ENCODE assay signal across 14 cellular contexts in the genomic region with DNA sequence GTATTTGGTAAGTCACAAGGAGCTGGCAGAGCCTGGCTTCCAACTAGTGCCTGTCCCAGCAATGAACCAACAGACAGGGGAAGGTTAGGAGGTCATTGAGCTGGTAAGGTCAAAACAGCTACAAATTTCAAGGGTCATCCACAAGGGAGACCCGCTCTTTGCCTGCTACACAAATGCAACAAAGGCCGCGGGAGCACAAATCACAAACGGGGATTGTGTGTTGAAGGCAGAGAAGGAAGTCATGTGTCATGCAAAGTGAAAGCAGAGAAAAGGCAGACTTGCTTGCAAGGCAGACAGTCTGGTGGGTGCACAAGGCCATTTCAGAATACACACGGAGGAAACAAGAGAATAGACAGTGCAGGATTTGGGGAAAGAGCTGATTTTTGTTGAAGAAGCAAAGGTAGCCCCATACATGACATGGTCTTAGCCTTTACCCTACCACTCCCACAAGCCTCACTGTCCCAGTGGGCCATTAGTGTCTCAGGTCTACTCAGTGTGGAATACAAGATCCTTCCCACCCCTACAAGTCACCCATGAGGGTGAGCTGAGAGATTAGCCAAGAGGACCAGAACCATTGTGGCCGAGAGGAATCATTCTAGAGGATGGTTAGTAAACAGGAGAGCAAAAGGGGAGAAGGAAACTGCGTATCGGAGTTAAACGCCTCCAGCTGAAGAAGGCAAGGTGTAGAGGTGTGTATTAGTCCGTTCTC. TPM values are rescaled to one million over a fixed set of nuclear protein-coding genes. Genes with fewer than 3 reads are reported as not detected.
A peak's percentile ranks its signal among the peaks of the same experiment; 100 is the strongest.
DNase-seq lines count a peak whose midpoint lies in the region; ATAC-seq and TF ChIP-seq lines count a peak whose summit lies in the region.
"Had no signal": no experiment of that assay in that cellular context is flagged by ENCODE, and none has a peak within 500 bp of the region (broad histone marks: within the 10 kb centered on the region; RNA-seq: fewer than 3 reads in every experiment).

No MANE protein-coding gene starts in this region.

- H3K9me3 Mint-ChIP-seq in CD4-positive, alpha-beta memory T cell, result no peaks in the 10 kb centered on the region
- peaks cover 8% of the 10 kb centered on the region for H3K9me3 Mint-ChIP-seq in activated CD4-positive, alpha-beta T cell treated with anti-CD3 and anti-CD28 coated beads, Interleukin-2, amount 10 ng/mL, durations not matched to agents 7 days and 5 days
- H3K9me3 Mint-ChIP-seq in activated naive CD8-positive, alpha-beta T cell treated with anti-CD3 and anti-CD28 coated beads, Interleukin-2, amount 50 U/mL, for 24 hours, result no peaks in the 10 kb centered on the region
- peaks cover 5% of the 10 kb centered on the region for H3K9me3 Mint-ChIP-seq in neural crest cell

- no peaks in the 10 kb centered on the region for H3K9me3 ChIP-seq in CD4-positive, alpha-beta memory T cell (ENCODE audit: control insufficient read depth in 1 of 2, low read length in 2 of 2)

- peak overlapping the region; percentile 77 to 98 (median 95) for H3K27ac Mint-ChIP-seq in CD4-positive, alpha-beta memory T cell
- peak overlapping the region; percentile 90 for H3K27ac Mint-ChIP-seq in activated CD4-positive, alpha-beta T cell treated with anti-CD3 and anti-CD28 coated beads, Interleukin-2, amount 10 ng/mL, durations not matched to agents 7 days and 5 days
- H3K27ac Mint-ChIP-seq in activated naive CD8-positive, alpha-beta T cell treated with anti-CD3 and anti-CD28 coated beads, Interleukin-2, amount 50 U/mL, for 24 hours, result peak overlapping the region; percentile 44
- peak overlapping the region; percentile 10 for H3K27ac Mint-ChIP-seq in neural crest cell (ENCODE audit: unreplicated experiment)

- H3K4me1 Mint-ChIP-seq in CD4-positive, alpha-beta memory T cell, result peaks cover 45 to 74% (median 64%) of the 10 kb centered on the region in 4 donors
- H3K4me1 Mint-ChIP-seq in activated CD4-positive, alpha-beta T cell treated with anti-CD3 and anti-CD28 coated beads, Interleukin-2, amount 10 ng/mL, durations not matched to agents 7 days and 5 days, result peaks cover 67% of the 10 kb centered on the region
- H3K4me1 Mint-ChIP-seq in activated naive CD8-positive, alpha-beta T cell treated with anti-CD3 and anti-CD28 coated beads, Interleukin-2, amount 50 U/mL, for 24 hours, result peaks cover 57% of the 10 kb centered on the region
- H3K4me1 Mint-ChIP-seq in neural crest cell, result peaks cover 28% of the 10 kb centered on the region

- DNase-seq in CD4-positive, alpha-beta memory T cell, result peak in 4 of 5 donors; percentile 39 to 48 (median 45)
- peak; percentile 58 for DNase-seq in activated CD4-positive, alpha-beta T cell treated with anti-CD3 and anti-CD28 coated beads, Interleukin-2, amount 10 ng/mL, durations not matched to agents 7 days and 5 days
- no peak for DNase-seq in activated naive CD8-positive, alpha-beta T cell treated with anti-CD3 and anti-CD28 coated beads, Interleukin-2, amount 50 U/mL, for 24 hours
- peak; percentile 30 for DNase-seq in neural crest cell (ENCODE audit: low read depth, low spot score)
- DNase-seq in NCI-H146 (lab: John Stamatoyannopoulos, UW), result no peak
- no peak for DNase-seq in OCI-M2 (lab: John Stamatoyannopoulos, UW; ENCODE audit: unreplicated experiment)
- no peak for DNase-seq in NCI-H345 (lab: John Stamatoyannopoulos, UW)
- no peak for DNase-seq in coronary artery (ENCODE audit: low spot score)
- DNase-seq: brain microvascular endothelial cell, foreskin fibroblast, KG1, mammary epithelial cell, NCI-H524 treated with DMSO at 0.1 percent for 48 hours had no signal

- H3K36me3 Mint-ChIP-seq in CD4-positive, alpha-beta memory T cell, result peaks cover 3 to 6% of the 10 kb centered on the region in 2 donors
- peaks cover 29% of the 10 kb centered on the region for H3K36me3 Mint-ChIP-seq in activated CD4-positive, alpha-beta T cell treated with anti-CD3 and anti-CD28 coated beads, Interleukin-2, amount 10 ng/mL, durations not matched to agents 7 days and 5 days (ENCODE audit: low read depth)
- no peaks in the 10 kb centered on the region for H3K36me3 Mint-ChIP-seq in activated naive CD8-positive, alpha-beta T cell treated with anti-CD3 and anti-CD28 coated beads, Interleukin-2, amount 50 U/mL, for 24 hours (ENCODE audit: low read depth)
- peaks cover 8% of the 10 kb centered on the region for H3K36me3 Mint-ChIP-seq in neural crest cell (ENCODE audit: low read depth)

- H3K27ac ChIP-seq in CD4-positive, alpha-beta memory T cell (ENCODE audit: low read depth, low read length), result peak overlapping the region; percentile 36
- H3K27ac ChIP-seq in coronary artery, result peak overlapping the region in 1 of 2 donors; percentile 7
- H3K27ac ChIP-seq: brain microvascular endothelial cell, C4-2B had no signal

- POLR2A ChIA-PET in CD4-positive, alpha-beta memory T cell (lab: Charles Lee; ENCODE audit: partially characterized antibody), result interaction anchor here (0.6 to 2.0 kb wide), 14 partner anchors 11 to 126 kb away, joined by 3 to 17 read pairs (median 4); a partner anchor contains a TSS
- POLR2A ChIA-PET in activated CD4-positive, alpha-beta T cell treated with anti-CD3 and anti-CD28 coated beads, Interleukin-2, amount 10 ng/mL, durations not matched to agents 7 days and 5 days (lab: Charles Lee), result interaction anchor here (1.1 kb wide), 1 partner anchor 74 kb away, joined by 3 read pairs; no protein-coding TSS in a partner anchor

- H3K27me3 ChIP-seq in CD4-positive, alpha-beta memory T cell (ENCODE audit: insufficient read depth, low read length), result no peaks in the 10 kb centered on the region
- H3K27me3 ChIP-seq: brain microvascular endothelial cell had no signal

- ATAC-seq in activated naive CD8-positive, alpha-beta T cell treated with anti-CD3 and anti-CD28 coated beads, Interleukin-2, amount 50 U/mL, for 24 hours, result peak; percentile 55

- no peaks in the 10 kb centered on the region for H3K36me3 ChIP-seq in CD4-positive, alpha-beta memory T cell (ENCODE audit: insufficient read depth, low read length)
- H3K36me3 ChIP-seq: brain microvascular endothelial cell had no signal

- peak overlapping the region; percentile 4 to 91 (median 80) for H3K4me3 Mint-ChIP-seq in CD4-positive, alpha-beta memory T cell
- H3K4me3 Mint-ChIP-seq in activated CD4-positive, alpha-beta T cell treated with anti-CD3 and anti-CD28 coated beads, Interleukin-2, amount 10 ng/mL, durations not matched to agents 7 days and 5 days, result peak overlapping the region; percentile 0
- H3K4me3 Mint-ChIP-seq in activated naive CD8-positive, alpha-beta T cell treated with anti-CD3 and anti-CD28 coated beads, Interleukin-2, amount 50 U/mL, for 24 hours, result peak overlapping the region; percentile 56
- no peak overlapping the region for H3K4me3 Mint-ChIP-seq in neural crest cell

- H3K27me3 Mint-ChIP-seq in CD4-positive, alpha-beta memory T cell, result no peaks in the 10 kb centered on the region
- H3K27me3 Mint-ChIP-seq in activated CD4-positive, alpha-beta T cell treated with anti-CD3 and anti-CD28 coated beads, Interleukin-2, amount 10 ng/mL, durations not matched to agents 7 days and 5 days, result no peaks in the 10 kb centered on the region
- H3K27me3 Mint-ChIP-seq in activated naive CD8-positive, alpha-beta T cell treated with anti-CD3 and anti-CD28 coated beads, Interleukin-2, amount 50 U/mL, for 24 hours, result no peaks in the 10 kb centered on the region
- peaks cover 3% of the 10 kb centered on the region for H3K27me3 Mint-ChIP-seq in neural crest cell (ENCODE audit: low read depth)

- CTCF ChIA-PET in CD4-positive, alpha-beta memory T cell (lab: Charles Lee; ENCODE audit: partially characterized antibody), result interaction anchor here (0.5 to 3.1 kb wide), 7 partner anchors 11 to 112 kb away, joined by 3 to 13 read pairs (median 6); no protein-coding TSS in a partner anchor
- CTCF ChIA-PET in activated CD4-positive, alpha-beta T cell treated with anti-CD3 and anti-CD28 coated beads, Interleukin-2, amount 10 ng/mL, durations not matched to agents 7 days and 5 days (lab: Charles Lee), result interaction anchor here (0.6 to 0.9 kb wide), 2 partner anchors 10 to 103 kb away, joined by 3 to 4 read pairs; no protein-coding TSS in a partner anchor

- H3K4me3 ChIP-seq in CD4-positive, alpha-beta memory T cell (ENCODE audit: low read length in 2 of 2), result peak overlapping the region in 1 of 2 donors; percentile 51
- no peak overlapping the region for H3K4me3 ChIP-seq in coronary artery

- intact Hi-C loops in CD4-positive, alpha-beta memory T cell (cut with micrococcal nuclease), result no loop called here

- peaks cover 77% of the 10 kb centered on the region for H3K4me1 ChIP-seq in CD4-positive, alpha-beta memory T cell (ENCODE audit: insufficient read depth, low read length)

- TF ChIP-seq CTCF in neural crest cell (conservative IDR thresholded peaks at IDR 0.05) (no peak), coronary artery (IDR thresholded peaks at IDR 0.05) (no peak)

RNA-seq across cellular contexts. Expression of a gene that starts 18.1 kb away (rescaled TPM):
- 100 to 1,000 TPM; 216 to 223 TPM for total RNA-seq in CD4-positive, alpha-beta memory T cell
- 100 to 1,000 TPM; 291 to 332 TPM for polyA plus RNA-seq in CD4-positive, alpha-beta memory T cell
- total RNA-seq in activated CD4-positive, alpha-beta T cell treated with anti-CD3 and anti-CD28 coated beads, Interleukin-2, amount 10 ng/mL, durations not matched to agents 7 days and 5 days, result 100 to 1,000 TPM; 396 to 408 TPM
- 13.0 and 13.8 TPM in 2 replicates for total RNA-seq in neural crest cell

Comparison
In these comparisons a context has a peak if more than half of its experiments do, and no peak if none do; other contexts are left out.
1. DNase-seq: peak in CD4-positive, alpha-beta memory T cell (4 of 5), activated CD4-positive, alpha-beta T cell treated with anti-CD3 and anti-CD28 coated beads, Interleukin-2, amount 10 ng/mL, durations not matched to agents 7 days and 5 days (single experiment) and neural crest cell (single experiment); none in activated naive CD8-positive, alpha-beta T cell treated with anti-CD3 and anti-CD28 coated beads, Interleukin-2, amount 50 U/mL, for 24 hours (single experiment), NCI-H146 (single experiment), OCI-M2 (single experiment), NCI-H345 (single experiment) and coronary artery (single experiment).
2. H3K27ac Mint-ChIP-seq: peak in every context shown above with its lines; median percentile 95 in CD4-positive, alpha-beta memory T cell; 90 in activated CD4-positive, alpha-beta T cell treated with anti-CD3 and anti-CD28 coated beads, Interleukin-2, amount 10 ng/mL, durations not matched to agents 7 days and 5 days; 44 in activated naive CD8-positive, alpha-beta T cell treated with anti-CD3 and anti-CD28 coated beads, Interleukin-2, amount 50 U/mL, for 24 hours; 10 in neural crest cell.
3. RNA of a gene that starts 18.1 kb away (total RNA-seq): 396 to 408 TPM in activated CD4-positive, alpha-beta T cell treated with anti-CD3 and anti-CD28 coated beads, Interleukin-2, amount 10 ng/mL, durations not matched to agents 7 days and 5 days and 216 to 223 TPM in CD4-positive, alpha-beta memory T cell; 13.0 to 13.8 TPM in neural crest cell; every median in the first group is over 10 times any median in the second.